ENCODE assay signal across 14 cellular contexts in genomic region chr6:110329348-110329728, GRCh38. TPM values are rescaled to one million over a fixed set of nuclear protein-coding genes. Genes with fewer than 3 reads are reported as not detected.
DNase-seq lines count a peak whose midpoint lies in the region; ATAC-seq and TF ChIP-seq lines count a peak whose summit lies in the region.
"Had no signal": no experiment of that assay in that cellular context is flagged by ENCODE, and none has a peak within 500 bp of the region (broad histone marks: within the 10 kb centered on the region; RNA-seq: fewer than 3 reads in every experiment).

No MANE protein-coding gene starts in this region.

- H3K9me3 ChIP-seq in AG04450 (ENCODE audit: control insufficient read depth, insufficient read depth, low read length) (no peaks in the 10 kb centered on the region), SJCRH30 (replicated peaks) (no peaks in the 10 kb centered on the region), prostate gland (no peaks in the 10 kb centered on the region)
- H3K9me3 ChIP-seq: gastrocnemius medialis, thyroid gland had no signal

- 13% methylated on average over 8 of the region's 8 CpGs for whole genome bisulfite sequencing in prostate gland

- CTCF ChIA-PET in AG04450 (lab: Charles Lee), result interaction anchor here (1.5 kb wide), 1 partner anchor 12 kb away, joined by 9 read pairs; no protein-coding TSS in a partner anchor

- H3K36me3 ChIP-seq in SJCRH30 (no peaks in the 10 kb centered on the region), prostate gland (no peaks in the 10 kb centered on the region)
- H3K36me3 ChIP-seq: gastrocnemius medialis, thyroid gland had no signal

- TF ChIP-seq POLR2A in prostate gland (IDR thresholded peaks at IDR 0.05), result no peak

- H3K4me1 ChIP-seq in SJCRH30 (0 out of 2 replicates have a peak, but pooled peaks cover 2% of the 10 kb centered on the region), prostate gland (replicated peaks) (no peaks in the 10 kb centered on the region)
- H3K4me1 ChIP-seq: gastrocnemius medialis had no signal

- H3K27ac ChIP-seq in AG04450 (ENCODE audit: low read depth, low read length) (peak overlapping the region; percentile 11), SJCRH30 (no peak overlapping the region), prostate gland (peak overlapping the region; percentile 45 to 49)
- H3K27ac ChIP-seq: gastrocnemius medialis, thyroid gland had no signal

- intact Hi-C loops in prostate gland (cut with DNase I), result no loop called here

- no peaks in the 10 kb centered on the region for H3K27me3 ChIP-seq in AG04450 (ENCODE audit: control insufficient read depth, insufficient read depth, low read length)
- H3K27me3 ChIP-seq in SJCRH30, result 0 out of 2 replicates have a peak, but pooled peaks cover 4% of the 10 kb centered on the region
- no peaks in the 10 kb centered on the region for H3K27me3 ChIP-seq in prostate gland (replicated peaks; ENCODE audit: insufficient read depth)
- H3K27me3 ChIP-seq: gastrocnemius medialis, thyroid gland had no signal

- POLR2A ChIA-PET in AG04450 (lab: Yijun Ruan, JAX), result interaction anchor here (0.6 kb wide), 1 partner anchor 59 kb away, joined by 4 read pairs; no protein-coding TSS in a partner anchor

- DNase-seq in AG04450 (ENCODE audit: low read depth, low spot score) (no peak), SJCRH30 (no peak), fibroblast of peridontal ligament (ENCODE audit: extremely low read depth) (peak; percentile 43), prostate gland (ENCODE audit: low spot score) (no peak), NCI-H1417 treated with DMSO at 0.1 percent for 48 hours (lab: John Stamatoyannopoulos, UW) (no peak), cerebellar cortex (ENCODE audit: low spot score) (no peak)
- DNase-seq in central memory CD4-positive, alpha-beta T cell, result no peak
- DNase-seq: activated naive CD8-positive, alpha-beta T cell treated with anti-CD3 and anti-CD28 coated beads, Interleukin-2, amount 50 U/mL, for 24 hours; C1 segment of cervical spinal cord; gastrocnemius medialis; stimulated activated CD4-positive, alpha-beta T cell treated with anti-CD3 and anti-CD28 coated beads, Interleukin-2, amount 100 ng/mL, for 24 hours had no signal

- H3K4me3 ChIP-seq in AG04450 (ENCODE audit: low read depth, low read length) (peak overlapping the region; percentile 34; the same call in 1 of the 2 replicates), SJCRH30 (peak overlapping the region; percentile 39), prostate gland (peak overlapping the region; percentile 21 to 26)
- H3K4me3 ChIP-seq: thyroid gland had no signal

- ATAC-seq in HG02642 (IDR thresholded peaks at IDR 0.05; ENCODE audit: poor library complexity, unreplicated experiment), result no peak
- ATAC-seq: activated naive CD8-positive, alpha-beta T cell treated with anti-CD3 and anti-CD28 coated beads, Interleukin-2, amount 50 U/mL, for 24 hours; gastrocnemius medialis had no signal

- no peak for TF ChIP-seq CTCF in AG04450 (IDR thresholded peaks at IDR 0.05; ENCODE audit: low read depth, low read length)
- TF ChIP-seq CTCF in prostate gland (IDR thresholded peaks at IDR 0.05), result no peak

RNA-seq across cellular contexts. Expression of gene METTL24, which starts 28.8 kb away (rescaled TPM):
- not detected in 2 replicates for polyA plus RNA-seq in AG04450 (2011; rRNA removed)
- polyA minus RNA-seq in AG04450 (2011; rRNA and poly(A)+ RNA removed), result not detected in 2 replicates
- total RNA-seq in SJCRH30 (2014; rRNA removed; shearing (Covaris generic)), result not detected in 2 replicates
- 1 to 10 TPM in 1 of 2 donors, under 1 TPM in 1; 0.96 to 3.0 TPM for total RNA-seq in prostate gland
- total RNA-seq: gastrocnemius medialis, NCI-H460 had no signal
